In genomic region chr11:26905368-26905767, GRCh38 we compare ENCODE assay signal across 17 cellular contexts.
DNase-seq lines count a peak whose midpoint lies in the region; ATAC-seq and TF ChIP-seq lines count a peak whose summit lies in the region.
"Had no signal": no experiment of that assay in that cellular context is flagged by ENCODE, and none has a peak within 500 bp of the region (broad histone marks: within the 10 kb centered on the region; RNA-seq: fewer than 3 reads in every experiment).

No MANE protein-coding gene starts in this region.

- peak overlapping the region; percentile 61 for H3K27ac Mint-ChIP-seq in MCF 10A (ENCODE audit: low read depth, unreplicated experiment)
- H3K27ac Mint-ChIP-seq: activated CD4-positive, alpha-beta T cell treated with anti-CD3 and anti-CD28 coated beads, Interleukin-2, amount 10 ng/mL, durations not matched to agents 7 days and 5 days; memory B cell; progenitor cell of endocrine pancreas had no signal

- no peaks in the 10 kb centered on the region for H3K27me3 ChIP-seq in breast epithelium
- no peaks in the 10 kb centered on the region for H3K27me3 ChIP-seq in upper lobe of right lung
- H3K27me3 ChIP-seq: heart left ventricle had no signal

- no peak overlapping the region for H3K4me3 ChIP-seq in breast epithelium
- H3K4me3 ChIP-seq in foreskin fibroblast (ENCODE audit: low read depth in 1 of 2, low read length in 2 of 2), result no peak overlapping the region
- H3K4me3 ChIP-seq in upper lobe of right lung, result no peak overlapping the region
- H3K4me3 ChIP-seq: heart left ventricle had no signal

- TF ChIP-seq CTCF in MCF 10A (IDR thresholded peaks at IDR 0.05; ENCODE audit: unreplicated experiment) (no peak), breast epithelium (IDR thresholded peaks at IDR 0.05) (no peak), foreskin fibroblast (IDR thresholded peaks at IDR 0.05; ENCODE audit: low read depth, low read length) (no peak), upper lobe of right lung (IDR thresholded peaks at IDR 0.05) (no peak)

- TF ChIP-seq POLR2A in breast epithelium (IDR thresholded peaks at IDR 0.05), result no peak

- H3K4me3 Mint-ChIP-seq in MCF 10A (ENCODE audit: unreplicated experiment), result no peak overlapping the region
- H3K4me3 Mint-ChIP-seq: activated CD4-positive, alpha-beta T cell treated with anti-CD3 and anti-CD28 coated beads, Interleukin-2, amount 10 ng/mL, durations not matched to agents 7 days and 5 days; memory B cell had no signal

- H3K4me1 ChIP-seq in breast epithelium (no peaks in the 10 kb centered on the region), upper lobe of right lung (no peaks in the 10 kb centered on the region)

- peaks cover 13% of the 10 kb centered on the region for H3K4me1 Mint-ChIP-seq in MCF 10A (ENCODE audit: insufficient read depth, unreplicated experiment)
- H3K4me1 Mint-ChIP-seq: activated CD4-positive, alpha-beta T cell treated with anti-CD3 and anti-CD28 coated beads, Interleukin-2, amount 10 ng/mL, durations not matched to agents 7 days and 5 days; memory B cell had no signal

- H3K27me3 Mint-ChIP-seq in MCF 10A (ENCODE audit: insufficient read depth, unreplicated experiment), result no peaks in the 10 kb centered on the region
- H3K27me3 Mint-ChIP-seq: activated CD4-positive, alpha-beta T cell treated with anti-CD3 and anti-CD28 coated beads, Interleukin-2, amount 10 ng/mL, durations not matched to agents 7 days and 5 days; progenitor cell of endocrine pancreas had no signal

- no peaks in the 10 kb centered on the region for H3K9me3 Mint-ChIP-seq in MCF 10A (ENCODE audit: unreplicated experiment)

- H3K36me3 ChIP-seq in breast epithelium (no peaks in the 10 kb centered on the region), upper lobe of right lung (no peaks in the 10 kb centered on the region)
- H3K36me3 ChIP-seq: heart left ventricle had no signal

- intact Hi-C loops in MCF 10A (cut with micrococcal nuclease), result no loop called here
- intact Hi-C loops in breast epithelium (cut with DNase I; ENCODE audit: low total_unique reads), result no loop called here
- intact Hi-C loops in upper lobe of right lung (cut with DNase I), result no loop called here

- no peaks in the 10 kb centered on the region for H3K36me3 Mint-ChIP-seq in MCF 10A (ENCODE audit: insufficient read depth, unreplicated experiment)
- H3K36me3 Mint-ChIP-seq: memory B cell had no signal

- no peak overlapping the region for H3K27ac ChIP-seq in breast epithelium
- no peak overlapping the region for H3K27ac ChIP-seq in upper lobe of right lung
- H3K27ac ChIP-seq: heart left ventricle had no signal

- H3K9me3 ChIP-seq in breast epithelium (no peaks in the 10 kb centered on the region), upper lobe of right lung (no peaks in the 10 kb centered on the region)

- no TSS peak for BruUV-seq in MCF 10A (replicated peaks; lab: Mats Ljungman, UMichigan)

- DNase-seq in MCF 10A (ENCODE audit: unreplicated experiment), result peak; percentile 37
- DNase-seq in breast epithelium (ENCODE audit: low spot score in 2 of 2), result no peak
- DNase-seq in foreskin fibroblast, result peak; percentile 37 to 72
- no peak for DNase-seq in HUDEP-2 (lab: John Stamatoyannopoulos, UW; ENCODE audit: unreplicated experiment in 76 of 76)
- no peak for DNase-seq in NCI-H187 (lab: John Stamatoyannopoulos, UW)
- DNase-seq in upper lobe of right lung, result no peak
- DNase-seq: activated CD4-positive, alpha-beta T cell treated with anti-CD3 and anti-CD28 coated beads, Interleukin-2, amount 10 ng/mL, durations not matched to agents 7 days and 5 days; activated gamma-delta T cell treated with Interleukin-2 at 50 U/mL for 16 hours; dermis blood vessel endothelial cell; heart left ventricle; KBM-7; NCI-H345; stimulated activated CD4-positive, alpha-beta T cell treated with anti-CD3 and anti-CD28 coated beads, Interleukin-4, amount 100 ng/mL, for 4 hours had no signal

- ATAC-seq in SK-N-SH treated with all-trans-retinoic acid at 6 μM for 48 hours (peak; percentile 79), HG02759 (IDR thresholded peaks at IDR 0.05; ENCODE audit: unreplicated experiment) (no peak), upper lobe of right lung (no peak)

- CTCF ChIA-PET in MCF 10A (lab: Yijun Ruan, JAX), result interaction anchor here (0.6 to 0.7 kb wide), 3 partner anchors 150 to 1172 kb away, joined by 3 to 4 read pairs (median 3); no protein-coding TSS in a partner anchor

- POLR2A ChIA-PET in MCF 10A (lab: Yijun Ruan, JAX), result no interaction called here

TF ChIP-seq in SK-N-SH treated with all-trans-retinoic acid at 6 μM for 48 hours, 23 proteins besides CTCF, POLR2A, EP300 and RAD21:
- no peak for TF ChIP-seq ZNF70 (CRISPR knock-in tag; IDR thresholded peaks at IDR 0.05)
- no peak for TF ChIP-seq POU6F1 (CRISPR knock-in tag; IDR thresholded peaks at IDR 0.05; ENCODE audit: borderline replicate concordance, low read depth)
- TF ChIP-seq TOX (CRISPR knock-in tag; IDR thresholded peaks at IDR 0.05; ENCODE audit: borderline replicate concordance), result no peak
- TF ChIP-seq ZC3H10 (CRISPR knock-in tag; IDR thresholded peaks at IDR 0.05), result no peak
- TF ChIP-seq ZFP30 (CRISPR knock-in tag; IDR thresholded peaks at IDR 0.05), result no peak
- 0 out of 2 replicates have a peak, but pooled peaks have one; percentile 17 for TF ChIP-seq ZNF8 (CRISPR knock-in tag; IDR thresholded peaks at IDR 0.05)
TF ChIP-seq in SK-N-SH treated with all-trans-retinoic acid at 6 μM for 48 hours: peak in this region for 1.

Comparison
In these comparisons a context has a peak if more than half of its experiments do, and no peak if none do; other contexts are left out.
1. DNase-seq: peak in MCF 10A (single experiment) and foreskin fibroblast (2 of 2); none in breast epithelium (0 of 2), HUDEP-2 (0 of 76), NCI-H187 (0 of 2) and upper lobe of right lung (single experiment).